In genomic region chrX:47124466-47124865, GRCh38 we compare ENCODE assay signal across 15 cellular contexts. TPM values are rescaled to one million over a fixed set of nuclear protein-coding genes. Genes with fewer than 3 reads are reported as not detected.
"Had no signal": no experiment of that assay in that cellular context is flagged by ENCODE, and none has a peak within 500 bp of the region (broad histone marks: within the 10 kb centered on the region; RNA-seq: fewer than 3 reads in every experiment).

No MANE protein-coding gene starts in this region.

RNA-seq across cellular contexts. Expression of gene RGN, which starts 46.2 kb away (rescaled TPM):
- total RNA-seq: activated CD4-positive, alpha-beta memory T cell treated with anti-CD3 and anti-CD28 coated beads, Interleukin-2, amount 10 ng/mL, durations not matched to agents 7 days and 5 days; activated CD4-positive, alpha-beta T cell treated with anti-CD3 and anti-CD28 coated beads for 36 hours; activated CD4-positive, alpha-beta T cell treated with anti-CD3 and anti-CD28 coated beads, Interleukin-2, amount 10 ng/mL, durations not matched to agents 7 days and 5 days; activated CD8-positive, alpha-beta memory T cell treated with anti-CD3 and anti-CD28 coated beads, Interleukin-2, amount 10 ng/mL, durations not matched to agents 7 days and 5 days; activated CD8-positive, alpha-beta T cell treated with anti-CD3 and anti-CD28 coated beads, Interleukin-2, amount 10 ng/mL, durations not matched to agents 7 days and 5 days; activated naive CD4-positive, alpha-beta T cell treated with anti-CD3 and anti-CD28 coated beads for 36 hours; activated naive CD4-positive, alpha-beta T cell treated with anti-CD3 and anti-CD28 coated beads, Interleukin-2, amount 50 U/mL, for 72 hours; activated naive CD8-positive, alpha-beta T cell treated with anti-CD3 and anti-CD28 coated beads for 36 hours; activated T-helper 1 cell treated with anti-CD3 and anti-CD28 coated beads, Interleukin-12 subunit alpha, Interleukin-12 subunit beta, Interleukin-2, Interleukin-4 antibody, amounts not matched to agents 30 ng/mL and 10 ng/mL and 1 ng/mL, durations not matched to agents 14 hours and 24 hours and 36 hours; activated T-helper 17 cell treated with anti-CD3 and anti-CD28 coated beads, Interleukin-2, amount 50 U/mL, for 72 hours; astrocyte; chondrocyte; T-helper 1 cell treated with Interleukin-12 subunit alpha and Interleukin-12 subunit beta and Interleukin-4 antibody, amounts not matched to agents 30 ng/mL and 1 ng/mL, for 36 hours; T-helper 17 cell; T-helper 2 cell treated with Interferon-gamma antibody and Interleukin-4, amounts not matched to agents 100 ng/mL and 5 ng/mL, for 36 hours had no signal
